Comparison of ENCODE assay signal across 8 cellular contexts in the genomic region with DNA sequence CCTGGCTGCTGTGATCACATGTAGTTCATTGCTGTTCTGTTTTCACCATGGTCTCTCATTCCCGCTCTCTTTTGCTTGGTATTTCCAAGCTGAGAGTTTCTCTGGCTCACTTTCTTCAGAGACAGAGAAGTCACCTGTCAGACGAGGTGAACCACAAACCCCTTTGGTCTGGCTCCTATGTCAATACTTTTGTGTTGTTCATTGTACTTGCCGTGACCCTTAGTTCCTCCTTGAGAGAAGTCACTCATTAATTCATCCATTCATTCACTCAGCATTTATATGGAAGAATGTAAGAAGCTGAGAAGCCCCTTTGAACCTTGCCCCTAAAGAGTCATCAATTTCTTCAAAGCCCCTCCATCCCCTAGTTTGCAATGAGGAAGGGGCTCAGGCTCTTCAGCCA.
"Had no signal": no experiment of that assay in that cellular context is flagged by ENCODE, and none has a peak within 500 bp of the region (broad histone marks: within the 10 kb centered on the region; RNA-seq: fewer than 3 reads in every experiment).

No MANE protein-coding gene starts in this region.

- H3K9me3 Mint-ChIP-seq: H9, IgD-negative memory B cell had no signal

- H3K27ac Mint-ChIP-seq: IgD-negative memory B cell had no signal

- H3K27me3 Mint-ChIP-seq: IgD-negative memory B cell had no signal

- FAIRE-seq: H54, HTR-8/SVneo had no signal

- H3K27ac ChIP-seq: GM23248 had no signal

- H3K4me3 ChIP-seq: GM23248 had no signal

- H3K4me3 Mint-ChIP-seq: H9, IgD-negative memory B cell had no signal

- H2AFZ ChIP-seq: GM23248 had no signal

- H3K9ac ChIP-seq: GM23248 had no signal

- DNase-seq: GM23248, GOT3, H9, HCEC 1CT, KG1 had no signal
